Comparison of ENCODE assay signal across 1 cellular context in the genomic region with DNA sequence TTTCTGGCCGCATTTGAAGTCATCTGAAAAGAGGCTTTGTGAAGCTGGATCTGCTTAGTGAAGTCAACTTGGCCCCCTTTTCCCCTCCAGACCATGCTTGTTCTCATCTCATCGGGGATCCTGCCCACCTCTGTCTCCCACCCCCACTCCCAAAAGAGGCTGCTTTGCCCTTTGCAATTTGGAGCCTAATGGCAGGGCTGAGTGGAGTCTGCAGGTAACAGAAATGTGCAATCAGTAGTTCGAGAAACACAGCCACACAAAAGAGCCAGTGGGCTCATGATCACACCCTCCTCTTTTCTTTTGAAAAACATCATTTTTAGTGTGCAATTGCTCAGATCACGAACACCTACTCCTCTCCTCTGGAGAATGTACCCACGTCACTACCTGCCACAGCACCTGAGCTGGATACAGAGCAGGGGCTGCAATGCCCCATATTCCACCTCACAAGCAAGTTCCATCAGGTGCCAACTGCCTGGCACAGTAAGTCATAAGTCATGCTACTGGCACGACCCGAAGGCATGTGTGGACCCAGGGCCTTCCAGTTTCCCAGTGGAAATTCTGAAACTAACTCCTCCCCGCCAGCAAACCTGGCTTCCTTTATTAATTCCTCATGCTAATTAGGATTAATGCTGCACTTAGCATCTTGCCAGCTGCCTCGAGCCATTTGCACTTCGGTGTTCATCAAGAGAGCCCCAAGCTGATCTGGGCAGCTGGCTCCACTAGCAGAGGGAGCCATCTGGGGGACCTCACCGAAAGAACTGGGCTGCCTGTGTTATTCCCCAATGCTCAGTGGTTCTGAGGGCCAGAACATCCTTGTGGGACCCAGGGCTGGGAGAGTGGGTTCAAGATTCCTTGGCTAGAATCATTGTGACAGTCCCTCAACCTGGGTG.
TF ChIP-seq lines count a peak whose summit lies in the region.

No MANE protein-coding gene starts in this region.

TF ChIP-seq in H1, 55 proteins besides CTCF, POLR2A, EP300 and RAD21:
- TF ChIP-seq EZH2 (IDR thresholded peaks at IDR 0.05; ENCODE audit: low read depth, low read length, severe bottlenecking) (peak; percentile 4), NANOG (IDR thresholded peaks at IDR 0.05; ENCODE audit: insufficient read depth, low read depth, low read length, poor library complexity, severe bottlenecking) (no peak)
